ENCODE assay signal across 1 cellular context in genomic region chr3:191927998-191928397, GRCh38.
A peak's percentile ranks its signal among the peaks of the same experiment; 100 is the strongest.
TF ChIP-seq lines count a peak whose summit lies in the region.

No MANE protein-coding gene starts in this region.

TF ChIP-seq in H1, 55 proteins besides CTCF, POLR2A, EP300 and RAD21:
- TF ChIP-seq TAF1 (IDR thresholded peaks at IDR 0.05; ENCODE audit: low read depth, low read length), result 0 out of 2 replicates have a peak, but pooled peaks have one; percentile 14
- 0 out of 2 replicates have a peak, but pooled peaks have one; percentile 12 for TF ChIP-seq TCF12 (IDR thresholded peaks at IDR 0.05; ENCODE audit: low read depth, low read length)
- TF ChIP-seq ATF2 (IDR thresholded peaks at IDR 0.05; ENCODE audit: low read length), result peak; percentile 38
- 0 out of 2 replicates have a peak, but pooled peaks have one; percentile 41 for TF ChIP-seq YY1 (IDR thresholded peaks at IDR 0.05; ENCODE audit: low read depth, low read length)
- peak; percentile 59; the same call in 1 of the 2 replicates for TF ChIP-seq SP1 (IDR thresholded peaks at IDR 0.05; ENCODE audit: low read depth, low read length)
